ENCODE assay signal across 1 cellular context in the genomic region with DNA sequence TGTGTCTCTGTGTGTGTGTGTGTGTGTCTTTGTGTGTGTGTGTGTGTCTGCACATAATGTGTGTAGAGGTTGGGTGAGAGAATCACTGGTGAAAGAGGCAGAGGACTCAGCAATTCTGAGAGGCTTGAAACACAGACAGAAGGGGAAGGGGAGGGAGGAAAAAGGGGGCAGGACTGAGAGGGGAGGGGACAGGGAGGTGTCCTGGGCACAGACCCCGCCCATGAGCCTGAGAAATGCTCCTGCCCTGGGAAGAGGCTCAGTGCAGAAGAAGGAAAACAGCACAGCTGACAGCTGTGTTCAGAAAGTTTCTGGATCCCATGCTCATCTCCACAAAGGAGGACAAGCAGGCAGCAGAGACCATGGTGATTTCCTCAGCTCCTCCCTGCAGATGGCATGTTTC.
TF ChIP-seq lines count a peak whose summit lies in the region.

No MANE protein-coding gene starts in this region.

TF ChIP-seq in IMR-90, 13 proteins besides CTCF, POLR2A, EP300 and RAD21 (continued from another document):
- TF ChIP-seq SMC3 (IDR thresholded peaks at IDR 0.05; ENCODE audit: low read depth, low read length) (no peak), CHD1 (IDR thresholded peaks at IDR 0.05; ENCODE audit: low read depth, low read length) (no peak), CEBPB (IDR thresholded peaks at IDR 0.05; ENCODE audit: low read depth, low read length) (no peak), MAZ (IDR thresholded peaks at IDR 0.05; ENCODE audit: borderline replicate concordance, low read depth, low read length) (no peak), NFE2L2 (IDR thresholded peaks at IDR 0.05; ENCODE audit: low read depth, low read length) (no peak)
- TF ChIP-seq, protein P1, sequence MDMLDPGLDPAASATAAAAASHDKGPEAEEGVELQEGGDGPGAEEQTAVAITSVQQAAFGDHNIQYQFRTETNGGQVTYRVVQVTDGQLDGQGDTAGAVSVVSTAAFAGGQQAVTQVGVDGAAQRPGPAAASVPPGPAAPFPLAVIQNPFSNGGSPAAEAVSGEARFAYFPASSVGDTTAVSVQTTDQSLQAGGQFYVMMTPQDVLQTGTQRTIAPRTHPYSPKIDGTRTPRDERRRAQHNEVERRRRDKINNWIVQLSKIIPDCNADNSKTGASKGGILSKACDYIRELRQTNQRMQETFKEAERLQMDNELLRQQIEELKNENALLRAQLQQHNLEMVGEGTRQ (IDR thresholded peaks at IDR 0.05; ENCODE audit: low read depth, low read length), result no peak
